Comparison of ENCODE assay signal across 1 cellular context in the genomic region with DNA sequence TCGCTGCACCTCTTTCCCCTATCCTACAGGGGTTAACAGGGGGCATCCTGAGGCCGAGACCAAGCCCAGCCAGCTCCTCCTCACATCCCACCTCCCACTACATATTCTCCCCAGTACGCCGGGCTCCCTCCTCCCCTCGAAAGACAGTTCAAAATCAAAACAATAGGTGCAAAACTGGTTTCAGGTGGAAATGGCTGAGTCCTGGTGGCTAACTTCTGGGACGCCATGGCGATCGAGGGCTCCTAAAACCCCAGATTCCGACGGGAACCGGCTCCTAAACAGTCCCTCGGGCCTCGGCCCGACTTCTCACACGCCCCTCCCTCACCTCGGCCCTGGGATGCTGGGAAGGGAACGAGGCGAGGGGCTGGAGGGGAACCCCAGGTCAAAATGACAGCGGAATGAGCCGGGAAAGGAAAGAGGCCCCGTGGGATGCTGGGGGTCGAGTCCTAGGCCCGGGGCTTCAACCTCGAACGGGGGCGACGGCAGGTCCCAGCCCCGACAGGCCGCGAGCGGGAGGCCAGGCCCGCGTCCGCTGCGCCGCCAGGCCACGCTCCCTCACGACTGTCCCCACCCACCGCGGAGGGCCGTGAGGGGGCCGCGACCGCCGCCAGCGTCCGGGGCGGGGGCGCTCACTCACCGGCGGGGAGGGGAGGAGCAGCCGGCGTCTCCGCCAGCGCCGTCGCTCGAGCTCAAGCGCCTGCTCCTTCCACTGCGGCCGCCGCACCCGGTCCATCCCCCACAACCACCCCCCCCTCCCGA.
TF ChIP-seq lines count a peak whose summit lies in the region.

No MANE protein-coding gene starts in this region.

TF ChIP-seq in HepG2, 621 proteins besides CTCF, POLR2A, EP300 and RAD21 (continued from another document and continues in another):
- TF ChIP-seq GLI4 (CRISPR knock-in tag; IDR thresholded peaks at IDR 0.05; ENCODE audit: borderline replicate concordance) (0 out of 2 replicates have a peak, but pooled peaks have one; percentile 53), HES4 (CRISPR knock-in tag; IDR thresholded peaks at IDR 0.05; ENCODE audit: borderline replicate concordance) (peak; percentile 87; the same call in 1 of the 2 replicates), NR2F1 (CRISPR knock-in tag; IDR thresholded peaks at IDR 0.05) (peak in 1 of 2 experiments; percentile 13; a peak in 1 of 4 replicates), RARA (CRISPR knock-in tag; IDR thresholded peaks at IDR 0.05) (no peak), SNAI1 (CRISPR knock-in tag; IDR thresholded peaks at IDR 0.05; ENCODE audit: borderline replicate concordance) (peak; percentile 66; the same call in 1 of the 2 replicates), ZNF883 (CRISPR knock-in tag; IDR thresholded peaks at IDR 0.05; ENCODE audit: not compliant biosample characterization) (no peak), IRF2 (CRISPR knock-in tag; IDR thresholded peaks at IDR 0.05) (no peak), SKI (IDR thresholded peaks at IDR 0.05; ENCODE audit: partially characterized antibody) (peak; percentile 61), GATA4 (IDR thresholded peaks at IDR 0.05; ENCODE audit: borderline replicate concordance, low read depth) (no peak), KLF12 (CRISPR knock-in tag; IDR thresholded peaks at IDR 0.05; ENCODE audit: borderline replicate concordance) (no peak), MXI1 (IDR thresholded peaks at IDR 0.05; ENCODE audit: borderline replicate concordance, low read depth, low read length) (no peak; the same call in 2 of the 3 replicates), PHF21A (CRISPR knock-in tag; IDR thresholded peaks at IDR 0.05) (no peak), SIN3A (IDR thresholded peaks at IDR 0.05; ENCODE audit: borderline replicate concordance, low read depth, low read length) (no peak; the same call in 1 of the 2 replicates), NCOR1 (IDR thresholded peaks at IDR 0.05; ENCODE audit: borderline replicate concordance, low read length) (no peak), ZFYVE20 (CRISPR knock-in tag; IDR thresholded peaks at IDR 0.05; ENCODE audit: borderline replicate concordance, low read depth) (0 out of 2 replicates have a peak, but pooled peaks have one; percentile 75), ZNF136 (CRISPR knock-in tag; IDR thresholded peaks at IDR 0.05; ENCODE audit: low read depth) (no peak), NR2C2 (CRISPR knock-in tag; IDR thresholded peaks at IDR 0.05; ENCODE audit: borderline replicate concordance) (no peak; the same call in 1 of the 2 replicates), TCF12 (IDR thresholded peaks at IDR 0.05) (no peak), TCF12 (CRISPR knock-in tag; IDR thresholded peaks at IDR 0.05) (peak; percentile 57; the same call in 1 of the 2 replicates), CAMTA2 (CRISPR knock-in tag; IDR thresholded peaks at IDR 0.05; ENCODE audit: borderline replicate concordance) (no peak), ZFAT (CRISPR knock-in tag; conservative IDR thresholded peaks at IDR 0.05) (no peak), ZNF841 (CRISPR knock-in tag; IDR thresholded peaks at IDR 0.05; ENCODE audit: borderline replicate concordance) (no peak), KDM2A (CRISPR knock-in tag; IDR thresholded peaks at IDR 0.05; ENCODE audit: borderline replicate concordance, low read depth) (peak; percentile 70; the same call in 1 of the 2 replicates), MIER3 (CRISPR knock-in tag; IDR thresholded peaks at IDR 0.05; ENCODE audit: borderline replicate concordance) (no peak), IKZF1 (IDR thresholded peaks at IDR 0.05) (no peak), SP140L (CRISPR knock-in tag; IDR thresholded peaks at IDR 0.05; ENCODE audit: borderline replicate concordance) (no peak), ZNF567 (CRISPR knock-in tag; IDR thresholded peaks at IDR 0.05; ENCODE audit: borderline replicate concordance) (peak; percentile 63; the same call in 1 of the 2 replicates), HNRNPK (IDR thresholded peaks at IDR 0.05; ENCODE audit: low read depth, low read length, poor library complexity, severe bottlenecking) (peak; percentile 92), ZNF772 (CRISPR knock-in tag; IDR thresholded peaks at IDR 0.05) (no peak), PLRG1 (conservative IDR thresholded peaks at IDR 0.05) (no peak), ZNF614 (CRISPR knock-in tag; IDR thresholded peaks at IDR 0.05; ENCODE audit: borderline replicate concordance) (no peak), CBX2 (IDR thresholded peaks at IDR 0.05; ENCODE audit: low read depth, low read length) (no peak), CBX2 (CRISPR knock-in tag; IDR thresholded peaks at IDR 0.05; ENCODE audit: low read depth) (no peak), ZNF350 (CRISPR knock-in tag; IDR thresholded peaks at IDR 0.05; ENCODE audit: borderline replicate concordance, low read depth) (peak; percentile 45; the same call in 1 of the 2 replicates), U2AF2 (IDR thresholded peaks at IDR 0.05; ENCODE audit: low read depth, low read length) (no peak), HNRNPLL (IDR thresholded peaks at IDR 0.05; ENCODE audit: low read depth, low read length, poor library complexity, severe bottlenecking) (peak; percentile 57), SIX1 (CRISPR knock-in tag; IDR thresholded peaks at IDR 0.05; ENCODE audit: borderline replicate concordance) (no peak)
- TF ChIP-seq, protein P1, sequence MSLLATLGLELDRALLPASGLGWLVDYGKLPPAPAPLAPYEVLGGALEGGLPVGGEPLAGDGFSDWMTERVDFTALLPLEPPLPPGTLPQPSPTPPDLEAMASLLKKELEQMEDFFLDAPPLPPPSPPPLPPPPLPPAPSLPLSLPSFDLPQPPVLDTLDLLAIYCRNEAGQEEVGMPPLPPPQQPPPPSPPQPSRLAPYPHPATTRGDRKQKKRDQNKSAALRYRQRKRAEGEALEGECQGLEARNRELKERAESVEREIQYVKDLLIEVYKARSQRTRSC (CRISPR knock-in tag; IDR thresholded peaks at IDR 0.05; ENCODE audit: low read depth) = no peak
- TF ChIP-seq, protein P2, sequence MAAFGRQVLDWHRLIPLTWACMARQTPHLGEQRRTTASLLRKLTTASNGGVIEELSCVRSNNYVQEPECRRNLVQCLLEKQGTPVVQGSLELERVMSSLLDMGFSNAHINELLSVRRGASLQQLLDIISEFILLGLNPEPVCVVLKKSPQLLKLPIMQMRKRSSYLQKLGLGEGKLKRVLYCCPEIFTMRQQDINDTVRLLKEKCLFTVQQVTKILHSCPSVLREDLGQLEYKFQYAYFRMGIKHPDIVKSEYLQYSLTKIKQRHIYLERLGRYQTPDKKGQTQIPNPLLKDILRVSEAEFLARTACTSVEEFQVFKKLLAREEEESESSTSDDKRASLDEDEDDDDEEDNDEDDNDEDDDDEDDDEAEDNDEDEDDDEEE (CRISPR knock-in tag; IDR thresholded peaks at IDR 0.05) = peak; percentile 44; the same call in 1 of the 2 replicates
- TF ChIP-seq, protein P3, sequence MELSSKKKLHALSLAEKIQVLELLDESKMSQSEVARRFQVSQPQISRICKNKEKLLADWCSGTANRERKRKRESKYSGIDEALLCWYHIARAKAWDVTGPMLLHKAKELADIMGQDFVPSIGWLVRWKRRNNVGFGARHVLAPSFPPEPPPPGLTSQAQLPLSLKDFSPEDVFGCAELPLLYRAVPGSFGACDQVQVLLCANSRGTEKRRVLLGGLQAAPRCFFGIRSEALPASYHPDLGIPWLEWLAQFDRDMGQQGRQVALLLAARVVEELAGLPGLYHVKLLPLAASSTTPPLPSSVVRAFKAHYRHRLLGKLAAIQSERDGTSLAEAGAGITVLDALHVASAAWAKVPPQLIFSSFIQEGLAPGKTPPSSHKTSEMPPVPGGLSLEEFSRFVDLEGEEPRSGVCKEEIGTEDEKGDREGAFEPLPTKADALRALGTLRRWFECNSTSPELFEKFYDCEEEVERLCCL (CRISPR knock-in tag; IDR thresholded peaks at IDR 0.05; ENCODE audit: borderline replicate concordance) = no peak
- TF ChIP-seq, protein P4, sequence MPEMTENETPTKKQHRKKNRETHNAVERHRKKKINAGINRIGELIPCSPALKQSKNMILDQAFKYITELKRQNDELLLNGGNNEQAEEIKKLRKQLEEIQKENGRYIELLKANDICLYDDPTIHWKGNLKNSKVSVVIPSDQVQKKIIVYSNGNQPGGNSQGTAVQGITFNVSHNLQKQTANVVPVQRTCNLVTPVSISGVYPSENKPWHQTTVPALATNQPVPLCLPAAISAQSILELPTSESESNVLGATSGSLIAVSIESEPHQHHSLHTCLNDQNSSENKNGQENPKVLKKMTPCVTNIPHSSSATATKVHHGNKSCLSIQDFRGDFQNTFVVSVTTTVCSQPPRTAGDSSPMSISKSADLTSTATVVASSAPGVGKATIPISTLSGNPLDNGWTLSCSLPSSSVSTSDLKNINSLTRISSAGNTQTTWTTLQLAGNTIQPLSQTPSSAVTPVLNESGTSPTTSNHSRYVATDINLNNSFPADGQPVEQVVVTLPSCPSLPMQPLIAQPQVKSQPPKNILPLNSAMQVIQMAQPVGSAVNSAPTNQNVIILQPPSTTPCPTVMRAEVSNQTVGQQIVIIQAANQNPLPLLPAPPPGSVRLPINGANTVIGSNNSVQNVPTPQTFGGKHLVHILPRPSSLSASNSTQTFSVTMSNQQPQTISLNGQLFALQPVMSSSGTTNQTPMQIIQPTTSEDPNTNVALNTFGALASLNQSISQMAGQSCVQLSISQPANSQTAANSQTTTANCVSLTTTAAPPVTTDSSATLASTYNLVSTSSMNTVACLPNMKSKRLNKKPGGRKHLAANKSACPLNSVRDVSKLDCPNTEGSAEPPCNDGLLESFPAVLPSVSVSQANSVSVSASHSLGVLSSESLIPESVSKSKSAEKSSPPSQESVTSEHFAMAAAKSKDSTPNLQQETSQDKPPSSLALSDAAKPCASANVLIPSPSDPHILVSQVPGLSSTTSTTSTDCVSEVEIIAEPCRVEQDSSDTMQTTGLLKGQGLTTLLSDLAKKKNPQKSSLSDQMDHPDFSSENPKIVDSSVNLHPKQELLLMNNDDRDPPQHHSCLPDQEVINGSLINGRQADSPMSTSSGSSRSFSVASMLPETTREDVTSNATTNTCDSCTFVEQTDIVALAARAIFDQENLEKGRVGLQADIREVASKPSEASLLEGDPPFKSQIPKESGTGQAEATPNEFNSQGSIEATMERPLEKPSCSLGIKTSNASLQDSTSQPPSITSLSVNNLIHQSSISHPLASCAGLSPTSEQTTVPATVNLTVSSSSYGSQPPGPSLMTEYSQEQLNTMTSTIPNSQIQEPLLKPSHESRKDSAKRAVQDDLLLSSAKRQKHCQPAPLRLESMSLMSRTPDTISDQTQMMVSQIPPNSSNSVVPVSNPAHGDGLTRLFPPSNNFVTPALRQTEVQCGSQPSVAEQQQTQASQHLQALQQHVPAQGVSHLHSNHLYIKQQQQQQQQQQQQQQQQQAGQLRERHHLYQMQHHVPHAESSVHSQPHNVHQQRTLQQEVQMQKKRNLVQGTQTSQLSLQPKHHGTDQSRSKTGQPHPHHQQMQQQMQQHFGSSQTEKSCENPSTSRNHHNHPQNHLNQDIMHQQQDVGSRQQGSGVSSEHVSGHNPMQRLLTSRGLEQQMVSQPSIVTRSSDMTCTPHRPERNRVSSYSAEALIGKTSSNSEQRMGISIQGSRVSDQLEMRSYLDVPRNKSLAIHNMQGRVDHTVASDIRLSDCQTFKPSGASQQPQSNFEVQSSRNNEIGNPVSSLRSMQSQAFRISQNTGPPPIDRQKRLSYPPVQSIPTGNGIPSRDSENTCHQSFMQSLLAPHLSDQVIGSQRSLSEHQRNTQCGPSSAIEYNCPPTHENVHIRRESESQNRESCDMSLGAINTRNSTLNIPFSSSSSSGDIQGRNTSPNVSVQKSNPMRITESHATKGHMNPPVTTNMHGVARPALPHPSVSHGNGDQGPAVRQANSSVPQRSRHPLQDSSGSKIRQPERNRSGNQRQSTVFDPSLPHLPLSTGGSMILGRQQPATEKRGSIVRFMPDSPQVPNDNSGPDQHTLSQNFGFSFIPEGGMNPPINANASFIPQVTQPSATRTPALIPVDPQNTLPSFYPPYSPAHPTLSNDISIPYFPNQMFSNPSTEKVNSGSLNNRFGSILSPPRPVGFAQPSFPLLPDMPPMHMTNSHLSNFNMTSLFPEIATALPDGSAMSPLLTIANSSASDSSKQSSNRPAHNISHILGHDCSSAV (CRISPR knock-in tag; IDR thresholded peaks at IDR 0.05; ENCODE audit: borderline replicate concordance) = no peak
- TF ChIP-seq, protein P5, sequence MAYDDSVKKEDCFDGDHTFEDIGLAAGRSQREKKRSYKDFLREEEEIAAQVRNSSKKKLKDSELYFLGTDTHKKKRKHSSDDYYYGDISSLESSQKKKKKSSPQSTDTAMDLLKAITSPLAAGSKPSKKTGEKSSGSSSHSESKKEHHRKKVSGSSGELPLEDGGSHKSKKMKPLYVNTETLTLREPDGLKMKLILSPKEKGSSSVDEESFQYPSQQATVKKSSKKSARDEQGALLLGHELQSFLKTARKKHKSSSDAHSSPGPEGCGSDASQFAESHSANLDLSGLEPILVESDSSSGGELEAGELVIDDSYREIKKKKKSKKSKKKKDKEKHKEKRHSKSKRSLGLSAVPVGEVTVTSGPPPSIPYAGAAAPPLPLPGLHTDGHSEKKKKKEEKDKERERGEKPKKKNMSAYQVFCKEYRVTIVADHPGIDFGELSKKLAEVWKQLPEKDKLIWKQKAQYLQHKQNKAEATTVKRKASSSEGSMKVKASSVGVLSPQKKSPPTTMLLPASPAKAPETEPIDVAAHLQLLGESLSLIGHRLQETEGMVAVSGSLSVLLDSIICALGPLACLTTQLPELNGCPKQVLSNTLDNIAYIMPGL (CRISPR knock-in tag; IDR thresholded peaks at IDR 0.05; ENCODE audit: borderline replicate concordance in 1 of 2, low read depth in 1 of 2) = peak; percentile 26 to 56; a peak in 2 of 4 replicates
- TF ChIP-seq, protein P6, sequence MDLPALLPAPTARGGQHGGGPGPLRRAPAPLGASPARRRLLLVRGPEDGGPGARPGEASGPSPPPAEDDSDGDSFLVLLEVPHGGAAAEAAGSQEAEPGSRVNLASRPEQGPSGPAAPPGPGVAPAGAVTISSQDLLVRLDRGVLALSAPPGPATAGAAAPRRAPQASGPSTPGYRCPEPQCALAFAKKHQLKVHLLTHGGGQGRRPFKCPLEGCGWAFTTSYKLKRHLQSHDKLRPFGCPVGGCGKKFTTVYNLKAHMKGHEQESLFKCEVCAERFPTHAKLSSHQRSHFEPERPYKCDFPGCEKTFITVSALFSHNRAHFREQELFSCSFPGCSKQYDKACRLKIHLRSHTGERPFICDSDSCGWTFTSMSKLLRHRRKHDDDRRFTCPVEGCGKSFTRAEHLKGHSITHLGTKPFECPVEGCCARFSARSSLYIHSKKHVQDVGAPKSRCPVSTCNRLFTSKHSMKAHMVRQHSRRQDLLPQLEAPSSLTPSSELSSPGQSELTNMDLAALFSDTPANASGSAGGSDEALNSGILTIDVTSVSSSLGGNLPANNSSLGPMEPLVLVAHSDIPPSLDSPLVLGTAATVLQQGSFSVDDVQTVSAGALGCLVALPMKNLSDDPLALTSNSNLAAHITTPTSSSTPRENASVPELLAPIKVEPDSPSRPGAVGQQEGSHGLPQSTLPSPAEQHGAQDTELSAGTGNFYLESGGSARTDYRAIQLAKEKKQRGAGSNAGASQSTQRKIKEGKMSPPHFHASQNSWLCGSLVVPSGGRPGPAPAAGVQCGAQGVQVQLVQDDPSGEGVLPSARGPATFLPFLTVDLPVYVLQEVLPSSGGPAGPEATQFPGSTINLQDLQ (CRISPR knock-in tag; IDR thresholded peaks at IDR 0.05) = no peak
